15 cellular contexts compared by ENCODE assay signal in the genomic region with DNA sequence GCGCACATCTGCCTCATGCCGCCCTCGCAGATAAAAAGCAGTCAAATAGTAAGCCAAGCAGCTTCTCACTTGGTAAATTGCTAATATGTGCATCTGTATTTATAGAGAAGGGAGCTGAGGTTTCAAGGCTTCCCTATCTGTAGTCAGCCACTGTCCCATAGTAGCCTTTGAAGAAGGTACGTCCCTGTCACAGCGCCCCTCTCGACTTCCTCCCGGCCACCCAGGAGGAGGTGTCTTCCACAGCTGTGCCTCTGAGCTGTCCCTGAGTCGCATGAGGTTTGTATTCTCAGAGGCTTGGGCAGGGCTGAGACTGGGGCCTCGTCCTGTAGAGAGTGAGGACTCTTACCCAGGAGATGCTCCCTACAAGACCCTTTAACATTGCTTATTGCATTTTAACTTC.
"Had no signal": no experiment of that assay in that cellular context is flagged by ENCODE, and none has a peak within 500 bp of the region (broad histone marks: within the 10 kb centered on the region; RNA-seq: fewer than 3 reads in every experiment).

No MANE protein-coding gene starts in this region.

- H3K27me3 Mint-ChIP-seq: activated CD8-positive, alpha-beta memory T cell treated with anti-CD3 and anti-CD28 coated beads, Interleukin-2, amount 10 ng/mL, durations not matched to agents 7 days and 5 days; activated naive CD8-positive, alpha-beta T cell had no signal

- H3K4me1 ChIP-seq: ascending aorta, foreskin keratinocyte, pancreas, transverse colon had no signal

- H3K9me3 ChIP-seq: ascending aorta, esophagus muscularis mucosa, heart left ventricle, pancreas, transverse colon had no signal

- H3K4me3 ChIP-seq: ascending aorta, esophagus muscularis mucosa, heart left ventricle, pancreas, transverse colon had no signal

- H3K27me3 ChIP-seq: ascending aorta, esophagus muscularis mucosa, foreskin keratinocyte, heart left ventricle, pancreas, transverse colon had no signal

- H3K27ac ChIP-seq: ascending aorta, esophagus muscularis mucosa, foreskin keratinocyte, pancreas, transverse colon had no signal

- H3K36me3 ChIP-seq: ascending aorta, esophagus muscularis mucosa, heart left ventricle, pancreas, transverse colon had no signal

- DNase-seq: activated B cell treated with CpG ODN at 0.5 μM for 24 hours; activated CD8-positive, alpha-beta memory T cell treated with anti-CD3 and anti-CD28 coated beads, Interleukin-2, amount 10 ng/mL, durations not matched to agents 7 days and 5 days; activated gamma-delta T cell; activated T-cell treated with anti-CD3 and anti-CD28 coated beads, Interleukin-2, amount 50 U/mL, for 4 hours; foreskin keratinocyte; heart left ventricle; pancreas; retina; stimulated activated CD4-positive, alpha-beta T cell treated with anti-CD3 and anti-CD28 coated beads, Interleukin-15, amount 100 ng/mL, for 24 hours; stimulated activated CD4-positive, alpha-beta T cell treated with anti-CD3 and anti-CD28 coated beads, Interleukin-4, amount 100 ng/mL, for 4 hours; transverse colon had no signal

- H3K4me3 Mint-ChIP-seq: activated B cell treated with CpG ODN at 0.5 μM for 24 hours; activated CD8-positive, alpha-beta memory T cell treated with anti-CD3 and anti-CD28 coated beads, Interleukin-2, amount 10 ng/mL, durations not matched to agents 7 days and 5 days; activated naive CD8-positive, alpha-beta T cell; activated T-cell treated with anti-CD3 and anti-CD28 coated beads, Interleukin-2, amount 50 U/mL, for 4 hours; T-helper 1 cell treated with Interleukin-12 subunit alpha and Interleukin-12 subunit beta and Interleukin-4 antibody, amounts not matched to agents 30 μg/mL and 1 μg/mL, for 36 hours had no signal

- H3K27ac Mint-ChIP-seq: activated B cell treated with CpG ODN at 0.5 μM for 24 hours; activated CD8-positive, alpha-beta memory T cell treated with anti-CD3 and anti-CD28 coated beads, Interleukin-2, amount 10 ng/mL, durations not matched to agents 7 days and 5 days; activated naive CD8-positive, alpha-beta T cell had no signal

- H3K9me3 Mint-ChIP-seq: activated B cell treated with CpG ODN at 0.5 μM for 24 hours; activated T-cell treated with anti-CD3 and anti-CD28 coated beads, Interleukin-2, amount 50 U/mL, for 4 hours; T-helper 1 cell treated with Interleukin-12 subunit alpha and Interleukin-12 subunit beta and Interleukin-4 antibody, amounts not matched to agents 30 μg/mL and 1 μg/mL, for 36 hours had no signal

- H3K36me3 Mint-ChIP-seq: activated CD8-positive, alpha-beta memory T cell treated with anti-CD3 and anti-CD28 coated beads, Interleukin-2, amount 10 ng/mL, durations not matched to agents 7 days and 5 days; activated naive CD8-positive, alpha-beta T cell had no signal

- H3K4me1 Mint-ChIP-seq: activated B cell treated with CpG ODN at 0.5 μM for 24 hours; activated CD8-positive, alpha-beta memory T cell treated with anti-CD3 and anti-CD28 coated beads, Interleukin-2, amount 10 ng/mL, durations not matched to agents 7 days and 5 days had no signal
